Comparison of ENCODE assay signal across 22 cellular contexts in the genomic region with DNA sequence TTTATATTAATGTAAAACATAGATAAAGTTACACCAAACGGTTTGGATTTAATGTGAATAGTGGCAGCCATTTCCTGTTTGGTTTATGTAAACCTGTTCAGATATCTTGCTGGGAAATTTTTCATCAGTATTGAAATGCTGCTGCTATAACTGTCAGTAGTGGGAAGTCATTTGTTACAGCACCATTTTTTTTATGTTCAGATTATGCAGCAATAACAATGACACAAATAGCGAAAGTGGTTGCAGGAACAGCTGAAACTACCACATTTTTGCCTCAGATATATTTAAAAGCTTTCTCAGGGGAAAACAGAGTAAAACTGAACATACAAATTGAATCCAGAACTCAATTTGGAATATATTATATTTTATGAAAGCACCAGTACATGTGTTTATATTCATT.
A peak's percentile ranks its signal among the peaks of the same experiment; 100 is the strongest.
DNase-seq lines count a peak whose midpoint lies in the region; ATAC-seq lines count a peak whose summit lies in the region.
"Had no signal": no experiment of that assay in that cellular context is flagged by ENCODE, and none has a peak within 500 bp of the region (broad histone marks: within the 10 kb centered on the region; RNA-seq: fewer than 3 reads in every experiment).

No MANE protein-coding gene starts in this region.

- CTCF ChIA-PET in CD8-positive, alpha-beta memory T cell (lab: Charles Lee): no interaction called here

- peak; percentile 59 for ATAC-seq in HG03354 (IDR thresholded peaks at IDR 0.05; ENCODE audit: poor library complexity, severe bottlenecking, unreplicated experiment)
- ATAC-seq: A549; natural killer cell treated with Interleukin-12 subunit alpha and Interleukin-12 subunit beta and Interleukin-15 and Interleukin-18, amount 100 ng/mL, for 72 hours; stimulated activated naive CD8-positive, alpha-beta T cell treated with anti-CD3 and anti-CD28 coated beads, Interleukin-15, Interleukin-2, amounts not matched to agents 100 U/mL and 50 U/mL, for 24 hours had no signal

- H3K36me3 Mint-ChIP-seq in activated naive CD8-positive, alpha-beta T cell treated with anti-CD3 and anti-CD28 coated beads for 36 hours: peaks cover 25% of the 10 kb centered on the region
- peaks cover 16 to 47% (median 33%) of the 10 kb centered on the region in 3 donors for H3K36me3 Mint-ChIP-seq in CD8-positive, alpha-beta memory T cell

- no peak overlapping the region for H3K27ac ChIP-seq in CD8-positive, alpha-beta memory T cell (ENCODE audit: low read depth, low read length)
- H3K27ac ChIP-seq: A549, C4-2B, prostate gland, uterus had no signal

- POLR2A ChIA-PET in CD8-positive, alpha-beta memory T cell (lab: Charles Lee): no interaction called here

- no peaks in the 10 kb centered on the region for H3K36me3 ChIP-seq in CD8-positive, alpha-beta memory T cell (ENCODE audit: insufficient read depth, low read length)
- H3K36me3 ChIP-seq: prostate gland had no signal

- no peaks in the 10 kb centered on the region for H3K27me3 Mint-ChIP-seq in activated naive CD8-positive, alpha-beta T cell treated with anti-CD3 and anti-CD28 coated beads for 36 hours
- no peaks in the 10 kb centered on the region for H3K27me3 Mint-ChIP-seq in CD8-positive, alpha-beta memory T cell
- H3K27me3 Mint-ChIP-seq: activated naive CD4-positive, alpha-beta T cell treated with anti-CD3 and anti-CD28 coated beads, Interleukin-2, amount 50 U/mL, for 24 hours; activated T-cell treated with anti-CD3 and anti-CD28 coated beads, Interleukin-2, amount 50 U/mL, for 24 hours; dendritic cell treated with granulocyte-macrophage colony-stimulating factor and Interleukin-4, amounts not matched to agents 40 ng/mL and 50 ng/mL, for 4 days; memory B cell; natural killer cell treated with Interleukin-12 subunit alpha and Interleukin-12 subunit beta and Interleukin-15 and Interleukin-18, amount 100 ng/mL, for 72 hours had no signal

- H3K4me3 ChIP-seq in CD8-positive, alpha-beta memory T cell (ENCODE audit: low read length): no peak overlapping the region
- H3K4me3 ChIP-seq: A549, prostate gland, uterus had no signal

- H3K4me1 ChIP-seq in CD8-positive, alpha-beta memory T cell (ENCODE audit: insufficient read depth, low read length): no peaks in the 10 kb centered on the region
- H3K4me1 ChIP-seq: A549, prostate gland, uterus had no signal

- H3K9me3 ChIP-seq in CD8-positive, alpha-beta memory T cell (ENCODE audit: low read length): no peaks in the 10 kb centered on the region
- H3K9me3 ChIP-seq: A549, prostate gland, uterus had no signal

- DNase-seq in NCI-H2171 treated with DMSO at 0.1 percent for 48 hours (lab: John Stamatoyannopoulos, UW) (peak; percentile 54), NCI-H2171 (lab: John Stamatoyannopoulos, UW) (no peak), NCI-H526 treated with DMSO at 0.1 percent for 48 hours (lab: John Stamatoyannopoulos, UW) (peak; percentile 46), iris pigment epithelial cell (ENCODE audit: low read depth) (peak; percentile 6), SKM-1 treated with dmso at 0.1 percent for 144 hours (lab: John Stamatoyannopoulos, UW; ENCODE audit: unreplicated experiment) (no peak)
- DNase-seq in activated naive CD8-positive, alpha-beta T cell treated with anti-CD3 and anti-CD28 coated beads for 36 hours: no peak
- no peak for DNase-seq in CD8-positive, alpha-beta memory T cell
- DNase-seq: activated T-cell treated with anti-CD3 and anti-CD28 coated beads, Interleukin-2, amount 50 U/mL, for 24 hours; DMS79 treated with DMSO at 0.1 percent for 48 hours; erythroblast; NCI-H510A; stimulated activated naive CD8-positive, alpha-beta T cell treated with anti-CD3 and anti-CD28 coated beads, Interleukin-15, Interleukin-2, amounts not matched to agents 100 U/mL and 50 U/mL, for 24 hours; uterus had no signal

- H3K27me3 ChIP-seq in CD8-positive, alpha-beta memory T cell (ENCODE audit: insufficient read depth, low read length, poor library complexity, severe bottlenecking): no peaks in the 10 kb centered on the region
- H3K27me3 ChIP-seq: uterus had no signal

- no peaks in the 10 kb centered on the region for H3K4me1 Mint-ChIP-seq in activated naive CD8-positive, alpha-beta T cell treated with anti-CD3 and anti-CD28 coated beads for 36 hours
- no peaks in the 10 kb centered on the region for H3K4me1 Mint-ChIP-seq in CD8-positive, alpha-beta memory T cell
- H3K4me1 Mint-ChIP-seq: activated naive CD4-positive, alpha-beta T cell treated with anti-CD3 and anti-CD28 coated beads, Interleukin-2, amount 50 U/mL, for 24 hours; memory B cell had no signal

- H3K9me3 Mint-ChIP-seq in activated naive CD8-positive, alpha-beta T cell treated with anti-CD3 and anti-CD28 coated beads for 36 hours: no peaks in the 10 kb centered on the region
- H3K9me3 Mint-ChIP-seq in CD8-positive, alpha-beta memory T cell: no peaks in the 10 kb centered on the region
- H3K9me3 Mint-ChIP-seq: activated naive CD4-positive, alpha-beta T cell treated with anti-CD3 and anti-CD28 coated beads, Interleukin-2, amount 50 U/mL, for 24 hours; activated T-cell treated with anti-CD3 and anti-CD28 coated beads, Interleukin-2, amount 50 U/mL, for 24 hours; brain; dendritic cell treated with granulocyte-macrophage colony-stimulating factor and Interleukin-4, amounts not matched to agents 40 ng/mL and 50 ng/mL, for 4 days; memory B cell; natural killer cell treated with Interleukin-12 subunit alpha and Interleukin-12 subunit beta and Interleukin-15 and Interleukin-18, amount 100 ng/mL, for 72 hours had no signal

- H3K27ac Mint-ChIP-seq in activated naive CD8-positive, alpha-beta T cell treated with anti-CD3 and anti-CD28 coated beads for 36 hours: no peak overlapping the region
- no peak overlapping the region for H3K27ac Mint-ChIP-seq in CD8-positive, alpha-beta memory T cell
- H3K27ac Mint-ChIP-seq: activated naive CD4-positive, alpha-beta T cell treated with anti-CD3 and anti-CD28 coated beads, Interleukin-2, amount 50 U/mL, for 24 hours; activated T-cell treated with anti-CD3 and anti-CD28 coated beads, Interleukin-2, amount 50 U/mL, for 24 hours; dendritic cell treated with granulocyte-macrophage colony-stimulating factor and Interleukin-4, amounts not matched to agents 40 ng/mL and 50 ng/mL, for 4 days; memory B cell; natural killer cell treated with Interleukin-12 subunit alpha and Interleukin-12 subunit beta and Interleukin-15 and Interleukin-18, amount 100 ng/mL, for 72 hours had no signal

- H3K4me3 Mint-ChIP-seq in activated naive CD8-positive, alpha-beta T cell treated with anti-CD3 and anti-CD28 coated beads for 36 hours: no peak overlapping the region
- H3K4me3 Mint-ChIP-seq in CD8-positive, alpha-beta memory T cell: no peak overlapping the region
- H3K4me3 Mint-ChIP-seq: activated naive CD4-positive, alpha-beta T cell treated with anti-CD3 and anti-CD28 coated beads, Interleukin-2, amount 50 U/mL, for 24 hours; activated T-cell treated with anti-CD3 and anti-CD28 coated beads, Interleukin-2, amount 50 U/mL, for 24 hours; brain; dendritic cell treated with granulocyte-macrophage colony-stimulating factor and Interleukin-4, amounts not matched to agents 40 ng/mL and 50 ng/mL, for 4 days; memory B cell; natural killer cell treated with Interleukin-12 subunit alpha and Interleukin-12 subunit beta and Interleukin-15 and Interleukin-18, amount 100 ng/mL, for 72 hours had no signal

Comparison
In these comparisons a context has a peak if more than half of its experiments do, and no peak if none do; other contexts are left out.
1. DNase-seq: peak in NCI-H2171 treated with DMSO at 0.1 percent for 48 hours (single experiment), NCI-H526 treated with DMSO at 0.1 percent for 48 hours (single experiment) and iris pigment epithelial cell (single experiment); none in NCI-H2171 (single experiment), activated naive CD8-positive, alpha-beta T cell treated with anti-CD3 and anti-CD28 coated beads for 36 hours (single experiment), SKM-1 treated with dmso at 0.1 percent for 144 hours (single experiment) and CD8-positive, alpha-beta memory T cell (0 of 5).